Comparison of ENCODE assay signal across 9 cellular contexts in the genomic region with DNA sequence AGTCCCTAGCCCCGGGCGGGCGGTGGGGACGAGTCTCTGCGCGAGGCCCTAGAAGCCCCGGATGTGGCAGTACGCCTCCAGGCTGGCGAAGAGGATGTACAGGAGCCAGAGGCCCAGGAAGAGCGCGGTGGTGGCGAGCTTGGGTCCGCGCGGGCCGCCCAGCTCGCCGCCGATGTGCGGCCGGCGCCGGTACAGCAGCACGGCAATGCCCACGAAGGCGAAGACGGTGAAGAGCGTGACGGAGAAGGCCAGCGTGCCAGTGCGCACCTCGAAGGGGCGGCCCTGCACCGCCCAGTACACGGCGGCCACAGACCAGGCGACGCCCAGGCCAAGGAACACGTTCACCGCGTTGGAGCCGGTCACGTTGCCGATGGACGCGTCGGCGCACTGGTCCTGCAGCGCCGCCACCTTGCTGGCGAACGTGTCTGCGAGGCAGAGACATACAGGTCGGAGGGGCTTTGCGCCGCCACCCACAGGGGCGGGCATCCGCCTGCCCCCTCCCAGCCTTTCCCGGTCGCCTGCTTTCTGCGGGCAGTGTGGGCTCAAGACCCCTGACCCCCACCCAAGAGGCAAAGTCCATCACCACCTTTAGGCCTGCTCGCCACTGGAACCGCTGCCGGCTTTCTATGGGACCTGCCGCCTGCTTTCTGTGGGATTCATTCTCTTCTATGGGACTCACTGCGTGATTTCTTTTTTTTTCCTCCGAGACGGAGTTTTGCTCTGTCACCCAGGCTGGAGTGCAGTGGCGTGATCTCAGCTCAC. TPM values are rescaled to one million over a fixed set of nuclear protein-coding genes. Genes with fewer than 3 reads are reported as not detected.
DNase-seq lines count a peak whose midpoint lies in the region; ATAC-seq and TF ChIP-seq lines count a peak whose summit lies in the region.
"Had no signal": no experiment of that assay in that cellular context is flagged by ENCODE, and none has a peak within 500 bp of the region (broad histone marks: within the 10 kb centered on the region; RNA-seq: fewer than 3 reads in every experiment).

No MANE protein-coding gene starts in this region.

- no peaks in the 10 kb centered on the region for H3K36me3 ChIP-seq in subcutaneous abdominal adipose tissue (ENCODE audit: control insufficient read depth in 5 of 5, insufficient read depth in 5 of 5, low read length in 5 of 5)

- peak overlapping the region in 4 of 5 donors; percentile 30 to 55 (median 34) for H3K4me3 ChIP-seq in subcutaneous abdominal adipose tissue (ENCODE audit: low read depth in 1 of 5, low read length in 5 of 5)

- peak overlapping the region; percentile 78 for H3K4me3 Mint-ChIP-seq in activated CD4-positive, alpha-beta T cell treated with anti-CD3 and anti-CD28 coated beads, Interleukin-2, amount 10 ng/mL, durations not matched to agents 24 days and 14 days
- peak overlapping the region; percentile 53 for H3K4me3 Mint-ChIP-seq in activated naive CD8-positive, alpha-beta T cell treated with anti-CD3 and anti-CD28 coated beads, Interleukin-2, amount 50 U/mL, for 24 hours

- H3K9me3 Mint-ChIP-seq in activated CD4-positive, alpha-beta T cell treated with anti-CD3 and anti-CD28 coated beads, Interleukin-2, amount 10 ng/mL, durations not matched to agents 24 days and 14 days, result no peaks in the 10 kb centered on the region
- H3K9me3 Mint-ChIP-seq in activated naive CD8-positive, alpha-beta T cell treated with anti-CD3 and anti-CD28 coated beads, Interleukin-2, amount 50 U/mL, for 24 hours, result no peaks in the 10 kb centered on the region

- TF ChIP-seq CTCF in GM13976 (IDR thresholded peaks at IDR 0.05; ENCODE audit: borderline replicate concordance, control extremely low read depth, extremely low read depth, insufficient read depth, missing control alignments), result no peak

- H3K9me3 ChIP-seq in subcutaneous abdominal adipose tissue (ENCODE audit: control insufficient read depth in 5 of 5, low read length in 5 of 5), result no peaks in the 10 kb centered on the region

- in situ Hi-C loops in GM13976 (cut with MboI; ENCODE audit: low sequenced_read_pairs, unreplicated experiment), result no loop called here

- peaks cover 29 to 74% (median 36%) of the 10 kb centered on the region in 5 donors for H3K27me3 ChIP-seq in subcutaneous abdominal adipose tissue (ENCODE audit: control insufficient read depth in 5 of 5, insufficient read depth in 4 of 5, low read length in 5 of 5)

- peaks cover 0 to 23% (median 22%) of the 10 kb centered on the region in 5 donors for H3K4me1 ChIP-seq in subcutaneous abdominal adipose tissue (ENCODE audit: control insufficient read depth in 5 of 5, insufficient read depth in 5 of 5, low read length in 5 of 5)

- no peak overlapping the region for H3K9ac ChIP-seq in subcutaneous abdominal adipose tissue (ENCODE audit: low read length in 5 of 5)

- peaks cover 21% of the 10 kb centered on the region for H3K4me1 Mint-ChIP-seq in activated CD4-positive, alpha-beta T cell treated with anti-CD3 and anti-CD28 coated beads, Interleukin-2, amount 10 ng/mL, durations not matched to agents 24 days and 14 days
- H3K4me1 Mint-ChIP-seq in activated naive CD8-positive, alpha-beta T cell treated with anti-CD3 and anti-CD28 coated beads, Interleukin-2, amount 50 U/mL, for 24 hours, result peaks cover 15% of the 10 kb centered on the region

- peaks cover 4% of the 10 kb centered on the region for H3K36me3 Mint-ChIP-seq in activated CD4-positive, alpha-beta T cell treated with anti-CD3 and anti-CD28 coated beads, Interleukin-2, amount 10 ng/mL, durations not matched to agents 24 days and 14 days (ENCODE audit: low read depth)
- H3K36me3 Mint-ChIP-seq in activated naive CD8-positive, alpha-beta T cell treated with anti-CD3 and anti-CD28 coated beads, Interleukin-2, amount 50 U/mL, for 24 hours (ENCODE audit: low read depth), result no peaks in the 10 kb centered on the region

- peak overlapping the region; percentile 80 for H3K27ac Mint-ChIP-seq in activated CD4-positive, alpha-beta T cell treated with anti-CD3 and anti-CD28 coated beads, Interleukin-2, amount 10 ng/mL, durations not matched to agents 24 days and 14 days
- no peak overlapping the region for H3K27ac Mint-ChIP-seq in activated naive CD8-positive, alpha-beta T cell treated with anti-CD3 and anti-CD28 coated beads, Interleukin-2, amount 50 U/mL, for 24 hours

- DNase-seq in activated CD4-positive, alpha-beta T cell treated with anti-CD3 and anti-CD28 coated beads, Interleukin-2, amount 10 ng/mL, durations not matched to agents 24 days and 14 days, result peak; percentile 82
- no peak for DNase-seq in activated CD4-positive, alpha-beta T cell treated with anti-CD3 and anti-CD28 coated beads for 4 hours
- DNase-seq in activated naive CD8-positive, alpha-beta T cell treated with anti-CD3 and anti-CD28 coated beads, Interleukin-2, amount 50 U/mL, for 24 hours, result peak; percentile 41
- DNase-seq in islet precursor cell (peak; percentile 85), GM13976 (ENCODE audit: low spot score) (no peak), nucleus accumbens (lab: John Stamatoyannopoulos, UW) (no peak)

- intact Hi-C loops in activated CD4-positive, alpha-beta T cell treated with anti-CD3 and anti-CD28 coated beads, Interleukin-2, amount 10 ng/mL, durations not matched to agents 24 days and 14 days (cut with micrococcal nuclease), result no loop called here

- peak; percentile 49 for ATAC-seq in activated naive CD8-positive, alpha-beta T cell treated with anti-CD3 and anti-CD28 coated beads, Interleukin-2, amount 50 U/mL, for 24 hours
- no peak for ATAC-seq in HG02759 (IDR thresholded peaks at IDR 0.05; ENCODE audit: unreplicated experiment)

- H3K27ac ChIP-seq in subcutaneous abdominal adipose tissue (ENCODE audit: low read depth, low read length), result no peak overlapping the region

- H3K27me3 Mint-ChIP-seq in activated CD4-positive, alpha-beta T cell treated with anti-CD3 and anti-CD28 coated beads, Interleukin-2, amount 10 ng/mL, durations not matched to agents 24 days and 14 days, result peaks cover 15% of the 10 kb centered on the region
- H3K27me3 Mint-ChIP-seq in activated naive CD8-positive, alpha-beta T cell treated with anti-CD3 and anti-CD28 coated beads, Interleukin-2, amount 50 U/mL, for 24 hours, result peaks cover 41% of the 10 kb centered on the region

RNA-seq across cellular contexts. Expression of a gene that starts 10.9 kb away (rescaled TPM):
- not detected in 2 replicates for total RNA-seq in activated CD4-positive, alpha-beta T cell treated with anti-CD3 and anti-CD28 coated beads, Interleukin-2, amount 10 ng/mL, durations not matched to agents 24 days and 14 days

RNA-seq across cellular contexts. Expression of a gene that starts 41.5 kb away (rescaled TPM):
- 0.05 TPM in 1 of 2 replicates, not detected in the other for total RNA-seq in activated CD4-positive, alpha-beta T cell treated with anti-CD3 and anti-CD28 coated beads, Interleukin-2, amount 10 ng/mL, durations not matched to agents 24 days and 14 days
- total RNA-seq: myocyte had no signal

RNA-seq across cellular contexts. Expression of a gene that starts 53.8 kb away (rescaled TPM):
- 10.1 and 12.2 TPM in 2 replicates for total RNA-seq in activated CD4-positive, alpha-beta T cell treated with anti-CD3 and anti-CD28 coated beads, Interleukin-2, amount 10 ng/mL, durations not matched to agents 24 days and 14 days

Comparison
In these comparisons a context has a peak if more than half of its experiments do, and no peak if none do; other contexts are left out.
1. DNase-seq: peak in activated CD4-positive, alpha-beta T cell treated with anti-CD3 and anti-CD28 coated beads, Interleukin-2, amount 10 ng/mL, durations not matched to agents 24 days and 14 days (single experiment), activated naive CD8-positive, alpha-beta T cell treated with anti-CD3 and anti-CD28 coated beads, Interleukin-2, amount 50 U/mL, for 24 hours (single experiment) and islet precursor cell (single experiment); none in activated CD4-positive, alpha-beta T cell treated with anti-CD3 and anti-CD28 coated beads for 4 hours (0 of 2), GM13976 (single experiment) and nucleus accumbens (0 of 56).